13 cellular contexts compared by ENCODE assay signal in the genomic region with DNA sequence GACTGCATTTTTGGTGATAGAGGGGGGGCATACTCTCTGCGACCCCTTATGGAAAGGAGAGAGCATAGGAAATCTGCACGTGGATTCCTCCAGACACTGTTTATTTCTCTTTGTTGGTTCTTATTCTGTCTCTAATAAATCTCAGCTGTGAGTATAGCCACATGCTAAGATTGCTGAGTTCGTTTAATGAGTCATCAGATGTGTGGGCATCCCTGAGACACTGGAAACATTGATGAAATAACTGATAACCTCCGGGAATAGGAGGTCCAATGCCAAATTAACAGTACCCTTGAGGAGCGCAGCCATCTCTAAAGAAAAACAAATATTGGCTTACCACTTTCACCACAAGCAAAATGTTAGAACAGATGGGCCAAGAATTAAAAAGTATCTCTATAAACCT.
"Had no signal": no experiment of that assay in that cellular context is flagged by ENCODE, and none has a peak within 500 bp of the region (broad histone marks: within the 10 kb centered on the region; RNA-seq: fewer than 3 reads in every experiment).

No MANE protein-coding gene starts in this region.

- DNase-seq: activated CD4-positive, alpha-beta T cell treated with anti-CD3 and anti-CD28 coated beads, Interleukin-2, amount 50 U/mL, for 1 hour; activated naive CD4-positive, alpha-beta T cell treated with anti-CD3 and anti-CD28 coated beads, Interleukin-2, amount 10 ng/mL, durations not matched to agents 7 days and 5 days; activated T-cell treated with anti-CD3 and anti-CD28 coated beads for 4 hours; heart left ventricle; left ventricle myocardium inferior; mesenchymal stem cell; nephron progenitor cell; stimulated activated CD4-positive, alpha-beta T cell treated with anti-CD3 and anti-CD28 coated beads, Interleukin-2, amount 100 ng/mL, for 48 hours; stimulated activated CD8-positive, alpha-beta memory T cell treated with anti-CD3 and anti-CD28 coated beads, Interleukin-4, amount 100 ng/mL, for 48 hours; stimulated activated naive CD8-positive, alpha-beta T cell treated with anti-CD3 and anti-CD28 coated beads, Interleukin-15, Interleukin-2, amounts not matched to agents 100 U/mL and 50 U/mL, for 24 hours; T-helper 17 cell had no signal

- H3K27ac ChIP-seq: adrenal gland, heart left ventricle, left ventricle myocardium inferior had no signal

- H3K4me1 ChIP-seq: adrenal gland, heart left ventricle, left ventricle myocardium inferior had no signal

- H3K36me3 ChIP-seq: adrenal gland, heart left ventricle, left ventricle myocardium inferior had no signal

- ATAC-seq: activated T-helper 17 cell treated with anti-CD3 and anti-CD28 coated beads, Interleukin-2, amount 50 U/mL, for 72 hours; heart left ventricle; stimulated activated naive CD8-positive, alpha-beta T cell treated with anti-CD3 and anti-CD28 coated beads, Interleukin-15, Interleukin-2, amounts not matched to agents 100 U/mL and 50 U/mL, for 24 hours; T-helper 17 cell had no signal

- H3K27me3 ChIP-seq: adrenal gland, heart left ventricle had no signal

- H3K9me3 ChIP-seq: left ventricle myocardium inferior had no signal

- H3K4me3 ChIP-seq: adrenal gland, heart left ventricle, left ventricle myocardium inferior had no signal
